In genomic region chr13:41622545-41623429, GRCh38 we compare ENCODE assay signal across 10 cellular contexts.
DNase-seq lines count a peak whose midpoint lies in the region; ATAC-seq, FAIRE-seq and TF ChIP-seq lines count a peak whose summit lies in the region.
"Had no signal": no experiment of that assay in that cellular context is flagged by ENCODE, and none has a peak within 500 bp of the region (broad histone marks: within the 10 kb centered on the region; RNA-seq: fewer than 3 reads in every experiment).

No MANE protein-coding gene starts in this region.

- H4K8ac ChIP-seq in mesenchymal stem cell (ENCODE audit: low read length): no peak overlapping the region

- H4K91ac ChIP-seq in mesenchymal stem cell (ENCODE audit: low read length): no peak overlapping the region

- WGBS in mesenchymal stem cell: 100% methylated on average over 3 of the region's 6 CpGs

- no peak overlapping the region for H2AFZ ChIP-seq in mesenchymal stem cell (ENCODE audit: low read depth, low read length)

- intact Hi-C loops in uterus (cut with DNase I; ENCODE audit: low total_unique reads): no loop called here

- H3K18ac ChIP-seq in mesenchymal stem cell (ENCODE audit: low read depth in 1 of 2, low read length in 2 of 2): peak overlapping the region in 1 of 2 experiments; percentile 74

- no peak overlapping the region for H2BK120ac ChIP-seq in mesenchymal stem cell (ENCODE audit: low read depth, low read length)

- H3K4me3 ChIP-seq in mesenchymal stem cell (ENCODE audit: insufficient read depth in 1 of 2, low read depth in 1 of 2, low read length in 2 of 2): peak overlapping the region in 1 of 2 experiments; percentile 35
- no peak overlapping the region for H3K4me3 ChIP-seq in uterus

- H3K14ac ChIP-seq in mesenchymal stem cell (ENCODE audit: low read length in 2 of 2): peak overlapping the region in 1 of 2 experiments; percentile 37

- no peak overlapping the region for H3K27ac ChIP-seq in mesenchymal stem cell (ENCODE audit: low read length, poor library complexity, severe bottlenecking)
- H3K27ac ChIP-seq in uterus: peak overlapping the region; percentile 83

- H3K4ac ChIP-seq in mesenchymal stem cell (ENCODE audit: low read depth in 1 of 2, low read length in 2 of 2): no peak overlapping the region

- TF ChIP-seq CTCF in uterus (IDR thresholded peaks at IDR 0.05) (no peak), GM10248 (IDR thresholded peaks at IDR 0.05; ENCODE audit: control extremely low read depth, extremely low read depth, low read depth, missing control alignments) (no peak)

- H3K4me1 ChIP-seq in mesenchymal stem cell (ENCODE audit: control insufficient read depth, insufficient read depth, low read depth, low read length): no peaks in the 10 kb centered on the region
- peaks cover 0 to 4% of the 10 kb centered on the region in 2 donors for H3K4me1 ChIP-seq in uterus

- no peaks in the 10 kb centered on the region for H3K79me1 ChIP-seq in mesenchymal stem cell (replicated peaks; ENCODE audit: low read length, poor library complexity, severe bottlenecking)

- H3K27me3 ChIP-seq in mesenchymal stem cell (ENCODE audit: control insufficient read depth in 1 of 2, insufficient read depth in 1 of 2, low read length in 2 of 2): no peaks in the 10 kb centered on the region
- H3K27me3 ChIP-seq in uterus: no peaks in the 10 kb centered on the region

- peak overlapping the region; percentile 72 for H3K9ac ChIP-seq in mesenchymal stem cell (ENCODE audit: low read length)

- peaks cover 4% of the 10 kb centered on the region for H3K9me3 ChIP-seq in mesenchymal stem cell (ENCODE audit: control insufficient read depth, low read length)
- H3K9me3 ChIP-seq in uterus: no peaks in the 10 kb centered on the region

- no peak overlapping the region for H3K23ac ChIP-seq in mesenchymal stem cell (ENCODE audit: low read length in 2 of 2)

- ATAC-seq in GM18867 (IDR thresholded peaks at IDR 0.05; ENCODE audit: unreplicated experiment): no peak

- no peak for TF ChIP-seq POLR2A in uterus (IDR thresholded peaks at IDR 0.05)

- no peak overlapping the region for H2BK15ac ChIP-seq in mesenchymal stem cell (ENCODE audit: low read depth, poor library complexity, severe bottlenecking)

- FAIRE-seq in endometrium (lab: Jason Lieb, UNC): peak; percentile 43

- H2BK12ac ChIP-seq in mesenchymal stem cell (ENCODE audit: low read length in 2 of 2): no peak overlapping the region

- CTCF ChIA-PET in GM10248 (lab: Yijun Ruan, JAX): interaction anchor here (1.6 kb wide), 1 partner anchor 10 kb away, joined by 6 read pairs; no protein-coding TSS in a partner anchor

- POLR2A ChIA-PET in GM10248 (lab: Yijun Ruan, JAX): no interaction called here

- no peak overlapping the region for H2BK5ac ChIP-seq in mesenchymal stem cell (ENCODE audit: low read depth, low read length, poor library complexity, severe bottlenecking)

- DNase-seq in Kasumi-1 (lab: John Stamatoyannopoulos, UW): peak; percentile 5 to 24
- DNase-seq in mesenchymal stem cell: peak; percentile 51
- peak in 1 of 2 donors; percentile 64 for DNase-seq in uterus
- no peak for DNase-seq in stimulated activated naive CD4-positive, alpha-beta T cell (lab: John Stamatoyannopoulos, UW)
- no peak for DNase-seq in GM10248 (ENCODE audit: extremely low spot score)
- DNase-seq: activated naive CD4-positive, alpha-beta T cell; DMS53; effector memory CD4-positive, alpha-beta T cell had no signal

- H3K36me3 ChIP-seq in mesenchymal stem cell (ENCODE audit: control insufficient read depth in 1 of 2, insufficient read depth in 2 of 2, low read depth in 1 of 2, low read length in 2 of 2) (no peaks in the 10 kb centered on the region), uterus (no peaks in the 10 kb centered on the region)

- H2AK5ac ChIP-seq in mesenchymal stem cell (ENCODE audit: low read length, severe bottlenecking): no peak overlapping the region

- H3K4me2 ChIP-seq in mesenchymal stem cell (ENCODE audit: low read length, poor library complexity, severe bottlenecking): no peak overlapping the region

Comparison
In these comparisons a context has a peak if more than half of its experiments do, and no peak if none do; other contexts are left out.
1. DNase-seq: peak in Kasumi-1 (2 of 2) and mesenchymal stem cell (single experiment); none in stimulated activated naive CD4-positive, alpha-beta T cell (0 of 6) and GM10248 (single experiment).